8 cellular contexts compared by ENCODE assay signal in genomic region chr6:6676910-6677441, GRCh38.
A peak's percentile ranks its signal among the peaks of the same experiment; 100 is the strongest.
DNase-seq lines count a peak whose midpoint lies in the region; ATAC-seq, FAIRE-seq and TF ChIP-seq lines count a peak whose summit lies in the region.

No MANE protein-coding gene starts in this region.

- H3K27ac ChIP-seq in rectal smooth muscle tissue (ENCODE audit: low read depth, low read length): no peak overlapping the region

- H3K27me3 Mint-ChIP-seq in activated naive CD8-positive, alpha-beta T cell treated with anti-CD3 and anti-CD28 coated beads, Interleukin-2, amount 10 ng/mL, durations not matched to agents 7 days and 5 days: no peaks in the 10 kb centered on the region

- H3K4me3 ChIP-seq in NB4 (ENCODE audit: low read depth, low read length) (no peak overlapping the region), rectal smooth muscle tissue (ENCODE audit: low read length) (no peak overlapping the region)

- DNase-seq in AG08395 (ENCODE audit: low spot score) (peak; percentile 81), GM19239 (ENCODE audit: insufficient read length, low spot score) (peak; percentile 47), NB4 (ENCODE audit: low read depth) (peak; percentile 90), SKM-1 treated with dmso at 0.1 percent for 144 hours (lab: John Stamatoyannopoulos, UW; ENCODE audit: unreplicated experiment) (peak; percentile 65), left cardiac atrium (peak; percentile 78)
- DNase-seq in activated naive CD8-positive, alpha-beta T cell treated with anti-CD3 and anti-CD28 coated beads, Interleukin-2, amount 10 ng/mL, durations not matched to agents 7 days and 5 days: peak; percentile 83

- H3K27me3 ChIP-seq in rectal smooth muscle tissue (ENCODE audit: control insufficient read depth, insufficient read depth, low read length): no peaks in the 10 kb centered on the region

- peaks cover 18% of the 10 kb centered on the region for H3K4me1 Mint-ChIP-seq in activated naive CD8-positive, alpha-beta T cell treated with anti-CD3 and anti-CD28 coated beads, Interleukin-2, amount 10 ng/mL, durations not matched to agents 7 days and 5 days

- POLR2A ChIA-PET in activated naive CD8-positive, alpha-beta T cell treated with anti-CD3 and anti-CD28 coated beads, Interleukin-2, amount 10 ng/mL, durations not matched to agents 7 days and 5 days (lab: Charles Lee): interaction anchor here (0.6 to 1.1 kb wide), 3 partner anchors 18 to 120 kb away, joined by 3 read pairs; no protein-coding TSS in a partner anchor

- FAIRE-seq in GM19239 (lab: Jason Lieb, UNC): peak; percentile 92

- H3K4me3 Mint-ChIP-seq in activated naive CD8-positive, alpha-beta T cell treated with anti-CD3 and anti-CD28 coated beads, Interleukin-2, amount 10 ng/mL, durations not matched to agents 7 days and 5 days: peak overlapping the region; percentile 32

- peak overlapping the region; percentile 81 for H3K27ac Mint-ChIP-seq in activated naive CD8-positive, alpha-beta T cell treated with anti-CD3 and anti-CD28 coated beads, Interleukin-2, amount 10 ng/mL, durations not matched to agents 7 days and 5 days

- H3K4me1 ChIP-seq in rectal smooth muscle tissue (ENCODE audit: control insufficient read depth, insufficient read depth, low read length): no peaks in the 10 kb centered on the region

- no peaks in the 10 kb centered on the region for H3K36me3 ChIP-seq in rectal smooth muscle tissue (ENCODE audit: control insufficient read depth, insufficient read depth, low read length)

- H3K9ac ChIP-seq in rectal smooth muscle tissue (ENCODE audit: low read length): peak overlapping the region; percentile 36

- peaks cover 4% of the 10 kb centered on the region for H3K36me3 Mint-ChIP-seq in activated naive CD8-positive, alpha-beta T cell treated with anti-CD3 and anti-CD28 coated beads, Interleukin-2, amount 10 ng/mL, durations not matched to agents 7 days and 5 days

- TF ChIP-seq POLR2A in NB4 (IDR thresholded peaks at IDR 0.05; ENCODE audit: extremely low read depth, insufficient read length): no peak

- TF ChIP-seq CTCF in NB4 (IDR thresholded peaks at IDR 0.05; ENCODE audit: low read depth, low read length): peak; percentile 90

- no peaks in the 10 kb centered on the region for H3K9me3 Mint-ChIP-seq in activated naive CD8-positive, alpha-beta T cell treated with anti-CD3 and anti-CD28 coated beads, Interleukin-2, amount 10 ng/mL, durations not matched to agents 7 days and 5 days

- intact Hi-C loops in left cardiac atrium (cut with DNase I): loop anchor here in 1 of 2 donors (2.0 kb wide), 1 partner anchor 562 kb away; no protein-coding TSS in a partner anchor

- peak; percentile 85 for ATAC-seq in activated naive CD8-positive, alpha-beta T cell treated with anti-CD3 and anti-CD28 coated beads, Interleukin-2, amount 10 ng/mL, durations not matched to agents 7 days and 5 days (ENCODE audit: low read depth)
- ATAC-seq in left cardiac atrium: peak; percentile 78 to 79
- ATAC-seq in GM18909 (IDR thresholded peaks at IDR 0.05; ENCODE audit: poor library complexity, unreplicated experiment): no peak
